Comparison of ENCODE assay signal across 16 cellular contexts in genomic region chr20:49394757-49395156, GRCh38.
"Had no signal": no experiment of that assay in that cellular context is flagged by ENCODE, and none has a peak within 500 bp of the region (broad histone marks: within the 10 kb centered on the region; RNA-seq: fewer than 3 reads in every experiment).

No MANE protein-coding gene starts in this region.

- H3K4me3 ChIP-seq: smooth muscle cell, tibial nerve had no signal

- H3K9me3 Mint-ChIP-seq: activated naive CD4-positive, alpha-beta T cell treated with anti-CD3 and anti-CD28 coated beads, Interleukin-2, amount 50 U/mL, for 72 hours; activated T-helper 1 cell treated with anti-CD3 and anti-CD28 coated beads, Interleukin-12 subunit alpha, Interleukin-12 subunit beta, Interleukin-2, Interleukin-4 antibody, amounts not matched to agents 30 ng/mL and 10 ng/mL and 1 ng/mL, durations not matched to agents 14 hours and 24 hours and 36 hours; stimulated activated memory B cell treated with anti-CD40 and anti-IgM and Interleukin-4, amounts not matched to agents 10 μg/mL and 1 μg/mL and 100 μg/mL, for 72 hours had no signal

- H3K4me1 Mint-ChIP-seq: naive thymus-derived CD4-positive, alpha-beta T cell; stimulated activated memory B cell treated with anti-CD40 and anti-IgM and Interleukin-4, amounts not matched to agents 10 μg/mL and 1 μg/mL and 100 μg/mL, for 72 hours had no signal

- H3K9me3 ChIP-seq: tibial nerve had no signal

- H3K4me3 Mint-ChIP-seq: activated T-helper 1 cell treated with anti-CD3 and anti-CD28 coated beads, Interleukin-12 subunit alpha, Interleukin-12 subunit beta, Interleukin-2, Interleukin-4 antibody, amounts not matched to agents 30 ng/mL and 10 ng/mL and 1 ng/mL, durations not matched to agents 14 hours and 24 hours and 36 hours; naive thymus-derived CD4-positive, alpha-beta T cell; stimulated activated memory B cell treated with anti-CD40 and anti-IgM and Interleukin-4, amounts not matched to agents 10 μg/mL and 1 μg/mL and 100 μg/mL, for 72 hours had no signal

- H3K36me3 Mint-ChIP-seq: activated naive CD4-positive, alpha-beta T cell treated with anti-CD3 and anti-CD28 coated beads, Interleukin-2, amount 50 U/mL, for 72 hours; naive thymus-derived CD4-positive, alpha-beta T cell; stimulated activated memory B cell treated with anti-CD40 and anti-IgM and Interleukin-4, amounts not matched to agents 10 μg/mL and 1 μg/mL and 100 μg/mL, for 72 hours had no signal

- H3K4me1 ChIP-seq: foreskin keratinocyte had no signal

- ATAC-seq: activated naive CD4-positive, alpha-beta T cell treated with anti-CD3 and anti-CD28 coated beads, Interleukin-2, amount 50 U/mL, for 72 hours; foreskin keratinocyte; naive thymus-derived CD4-positive, alpha-beta T cell; stimulated activated memory B cell treated with anti-CD40 and anti-IgM and Interleukin-4, amounts not matched to agents 10 μg/mL and 1 μg/mL and 100 μg/mL, for 72 hours had no signal

- DNase-seq: activated CD4-positive, alpha-beta T cell treated with anti-CD3 and anti-CD28 coated beads for 1 hour; activated CD4-positive, alpha-beta T cell treated with anti-CD3 and anti-CD28 coated beads, Interleukin-2, amount 50 U/mL, for 48 hours; activated gamma-delta T cell treated with Interleukin-2 at 50 U/mL for 16 hours; dermis blood vessel endothelial cell; effector memory CD4-positive, alpha-beta T cell; foreskin keratinocyte; head of caudate nucleus; mammary epithelial cell; midbrain; naive thymus-derived CD4-positive, alpha-beta T cell; stimulated activated CD4-positive, alpha-beta T cell treated with anti-CD3 and anti-CD28 coated beads, Interleukin-4, amount 100 ng/mL, for 4 hours had no signal

- H3K27ac ChIP-seq: foreskin keratinocyte had no signal

- H3K36me3 ChIP-seq: tibial nerve had no signal

- H3K27ac Mint-ChIP-seq: activated naive CD4-positive, alpha-beta T cell treated with anti-CD3 and anti-CD28 coated beads, Interleukin-2, amount 50 U/mL, for 72 hours; activated T-helper 1 cell treated with anti-CD3 and anti-CD28 coated beads, Interleukin-12 subunit alpha, Interleukin-12 subunit beta, Interleukin-2, Interleukin-4 antibody, amounts not matched to agents 30 ng/mL and 10 ng/mL and 1 ng/mL, durations not matched to agents 14 hours and 24 hours and 36 hours; naive thymus-derived CD4-positive, alpha-beta T cell; stimulated activated memory B cell treated with anti-CD40 and anti-IgM and Interleukin-4, amounts not matched to agents 10 μg/mL and 1 μg/mL and 100 μg/mL, for 72 hours had no signal

- H3K27me3 ChIP-seq: tibial nerve had no signal
